Comparison of ENCODE assay signal across 22 cellular contexts in genomic region chr1:24202987-24203386, GRCh38. TPM values are rescaled to one million over a fixed set of nuclear protein-coding genes. Genes with fewer than 3 reads are reported as not detected.
A peak's percentile ranks its signal among the peaks of the same experiment; 100 is the strongest.
DNase-seq lines count a peak whose midpoint lies in the region; ATAC-seq, FAIRE-seq and TF ChIP-seq lines count a peak whose summit lies in the region.
"Had no signal": no experiment of that assay in that cellular context is flagged by ENCODE, and none has a peak within 500 bp of the region (broad histone marks: within the 10 kb centered on the region; RNA-seq: fewer than 3 reads in every experiment).

No MANE protein-coding gene starts in this region.

- H4K20me1 ChIP-seq in keratinocyte (ENCODE audit: control insufficient read depth, extremely low read depth, insufficient read depth, low read length) = no peaks in the 10 kb centered on the region

- no peak for TF ChIP-seq POLR2A in vagina (IDR thresholded peaks at IDR 0.05)
- no peak for TF ChIP-seq POLR2A in gastrocnemius medialis (IDR thresholded peaks at IDR 0.05)

- peak; percentile 13 for ATAC-seq in HG03108 (IDR thresholded peaks at IDR 0.05; ENCODE audit: unreplicated experiment)
- no peak for ATAC-seq in RWPE2 (ENCODE audit: low read depth)
- no peak for ATAC-seq in HG02852 (IDR thresholded peaks at IDR 0.05; ENCODE audit: unreplicated experiment)
- ATAC-seq in gastrocnemius medialis = no peak
- ATAC-seq: CD8-positive, alpha-beta T cell; left lobe of liver had no signal

- no peak overlapping the region for H3K4me3 ChIP-seq in RWPE2 (ENCODE audit: severe bottlenecking)
- no peak overlapping the region for H3K4me3 ChIP-seq in keratinocyte (ENCODE audit: control insufficient read depth in 2 of 3, extremely low read depth in 1 of 3, insufficient read depth in 2 of 3, low read depth in 1 of 3, low read length in 3 of 3)
- H3K4me3 ChIP-seq in vagina = no peak overlapping the region
- no peak overlapping the region for H3K4me3 ChIP-seq in tibial artery
- no peak overlapping the region for H3K4me3 ChIP-seq in gastrocnemius medialis
- H3K4me3 ChIP-seq: coronary artery, GM23248, SJSA1 had no signal

- H3K36me3 ChIP-seq in RWPE2 (ENCODE audit: low read depth) = no peaks in the 10 kb centered on the region
- H3K36me3 ChIP-seq in keratinocyte (ENCODE audit: control insufficient read depth in 2 of 2, extremely low read depth in 1 of 2, insufficient read depth in 2 of 2, low read length in 2 of 2) = no peaks in the 10 kb centered on the region
- no peaks in the 10 kb centered on the region for H3K36me3 ChIP-seq in vagina
- H3K36me3 ChIP-seq in tibial artery = no peaks in the 10 kb centered on the region
- H3K36me3 ChIP-seq in gastrocnemius medialis = no peaks in the 10 kb centered on the region
- H3K36me3 ChIP-seq: SJSA1 had no signal

- in situ Hi-C loops in gastrocnemius medialis (cut with MboI; ENCODE audit: low sequenced_read_pairs in 4 of 4) = loop anchor here (5.0 to 25.0 kb wide), 4 partner anchors 189 to 434 kb away; partner anchors contain the start of gene SRRM1 (in 1 of the 4)

- H3K27me3 ChIP-seq in RWPE2 (ENCODE audit: insufficient read depth, poor library complexity, severe bottlenecking) = no peaks in the 10 kb centered on the region
- H3K27me3 ChIP-seq in keratinocyte (ENCODE audit: control insufficient read depth, extremely low read depth, insufficient read depth, low read length) = peaks cover 3% of the 10 kb centered on the region
- no peaks in the 10 kb centered on the region for H3K27me3 ChIP-seq in vagina
- H3K27me3 ChIP-seq in tibial artery = peaks cover 0 to 43% of the 10 kb centered on the region in 2 donors
- H3K27me3 ChIP-seq in gastrocnemius medialis = peaks cover 4 to 8% (median 8%) of the 10 kb centered on the region in 3 donors
- H3K27me3 ChIP-seq: SJSA1 had no signal

- peaks cover 2% of the 10 kb centered on the region for H3K9me1 ChIP-seq in keratinocyte (ENCODE audit: control insufficient read depth, extremely low read depth, insufficient read depth, low read length)

- peak overlapping the region; percentile 63 for H3K9ac ChIP-seq in keratinocyte (ENCODE audit: control insufficient read depth, extremely low read depth, insufficient read depth, low read length)

- no peak overlapping the region for H2AFZ ChIP-seq in keratinocyte (ENCODE audit: control insufficient read depth, low read length)

- no peaks in the 10 kb centered on the region for H3K79me2 ChIP-seq in keratinocyte (ENCODE audit: control insufficient read depth, insufficient read depth, low read length)

- H3K27ac ChIP-seq in RWPE2 (ENCODE audit: poor library complexity, severe bottlenecking) = peak overlapping the region; percentile 48
- peak overlapping the region; percentile 27 for H3K27ac ChIP-seq in keratinocyte (ENCODE audit: control insufficient read depth, insufficient read depth, low read length)
- H3K27ac ChIP-seq in vagina = peak overlapping the region; percentile 31
- no peak overlapping the region for H3K27ac ChIP-seq in tibial artery
- H3K27ac ChIP-seq in gastrocnemius medialis = no peak overlapping the region
- H3K27ac ChIP-seq: coronary artery, GM23248, SJSA1 had no signal

- no peak for TF ChIP-seq CTCF in RWPE2 (IDR thresholded peaks at IDR 0.05; ENCODE audit: poor library complexity, severe bottlenecking)
- TF ChIP-seq CTCF in keratinocyte (optimal IDR thresholded peaks at IDR 0.05 in 1 of 3, IDR thresholded peaks at IDR 0.05 in 1 of 3, conservative IDR thresholded peaks at IDR 0.05 in 1 of 3; ENCODE audit: extremely low read depth in 1 of 3, insufficient read depth in 2 of 3, low read length in 3 of 3) = no peak
- no peak for TF ChIP-seq CTCF in vagina (IDR thresholded peaks at IDR 0.05)
- no peak for TF ChIP-seq CTCF in tibial artery (IDR thresholded peaks at IDR 0.05)
- no peak for TF ChIP-seq CTCF in gastrocnemius medialis (IDR thresholded peaks at IDR 0.05 in 4 of 5, conservative IDR thresholded peaks at IDR 0.05 in 1 of 5)

- peak overlapping the region; percentile 67 for H3K4me2 ChIP-seq in keratinocyte (ENCODE audit: control insufficient read depth, extremely low read depth, insufficient read depth, low read depth, low read length)

- dilution Hi-C loops in keratinocyte (cut with MboI; ENCODE audit: extremely low pct_ligation_motif_present, low sequenced_read_pairs) = no loop called here

- no peak for FAIRE-seq in keratinocyte (lab: Jason Lieb, UNC)

- DNase-seq in RWPE2 (ENCODE audit: low spot score) = no peak
- no peak for DNase-seq in keratinocyte (ENCODE audit: low read depth, low spot score)
- DNase-seq in vagina (ENCODE audit: extremely low spot score in 2 of 2) = no peak
- no peak for DNase-seq in tibial artery
- no peak for DNase-seq in gastrocnemius medialis
- DNase-seq: activated naive CD4-positive, alpha-beta T cell treated with anti-CD3 and anti-CD28 coated beads for 36 hours; amniotic stem cell; DMS153; endodermal cell; GF-D8; glutamatergic neuron; GM23248; MV-4-11; NCI-H187; NCI-H2227 treated with DMSO at 0.1 percent for 48 hours; nephron progenitor cell had no signal

- intact Hi-C loops in vagina (cut with DNase I) = loop anchor here (5.0 kb wide), 1 partner anchor 189 kb away; no protein-coding TSS in a partner anchor
- intact Hi-C loops in tibial artery (cut with DNase I; ENCODE audit: low total_unique reads) = no loop called here
- intact Hi-C loops in gastrocnemius medialis (cut with DNase I; ENCODE audit: low total_unique reads) = loop anchor here (5.0 kb wide), 1 partner anchor 434 kb away; no protein-coding TSS in a partner anchor

- H3K4me1 ChIP-seq in RWPE2 (ENCODE audit: insufficient read depth, poor library complexity, severe bottlenecking) (peaks cover 15% of the 10 kb centered on the region), keratinocyte (ENCODE audit: control insufficient read depth, extremely low read depth, insufficient read depth, low read length) (peaks cover 36% of the 10 kb centered on the region), vagina (peaks cover 30% of the 10 kb centered on the region), tibial artery (peaks cover 0 to 11% (median 0%) of the 10 kb centered on the region in 4 donors), gastrocnemius medialis (peaks cover 0 to 3% of the 10 kb centered on the region in 2 donors)

- no peaks in the 10 kb centered on the region for H3K9me3 ChIP-seq in RWPE2 (ENCODE audit: severe bottlenecking)
- no peaks in the 10 kb centered on the region for H3K9me3 ChIP-seq in keratinocyte (ENCODE audit: control insufficient read depth, low read depth, low read length)
- no peaks in the 10 kb centered on the region for H3K9me3 ChIP-seq in vagina
- H3K9me3 ChIP-seq in tibial artery = no peaks in the 10 kb centered on the region
- no peaks in the 10 kb centered on the region for H3K9me3 ChIP-seq in gastrocnemius medialis
- H3K9me3 ChIP-seq: SJSA1 had no signal

RNA-seq across cellular contexts. Expression of gene IFNLR1, which starts 15.9 kb away (rescaled TPM):
- 2.8 to 3.9 TPM (median 3.4 TPM) in 3 replicates for polyA plus RNA-seq in keratinocyte
- polyA plus RNA-seq in keratinocyte (2011; ENCODE audit: low read depth) = 1.1 TPM
- polyA plus RNA-seq in keratinocyte (2011; cell fraction: cytosol; rRNA removed) = 2.0 and 2.5 TPM in 2 replicates
- 4.8 and 5.6 TPM in 2 replicates for polyA plus RNA-seq in keratinocyte (2011; cell fraction: nucleus; rRNA removed)
- polyA plus RNA-seq in keratinocyte (2012; ENCODE audit: low replicate concordance) = 2.3 and 2.9 TPM in 2 replicates
- 4.8 to 5.5 TPM (median 5.3 TPM) in 3 replicates for polyA minus RNA-seq in keratinocyte
- 4.2 TPM for polyA minus RNA-seq in keratinocyte (2011; cell fraction: cytosol; rRNA and poly(A)+ RNA removed)
- polyA minus RNA-seq in keratinocyte (2011; cell fraction: nucleus; rRNA and poly(A)+ RNA removed) = 3.6 and 4.3 TPM in 2 replicates
- total RNA-seq in vagina (1.7 TPM), gastrocnemius medialis (1 to 10 TPM; 2.0 to 7.4 (median 5.0) TPM)
- total RNA-seq: GM23248, SJSA1 had no signal
- polyA plus RNA-seq: GM23248 had no signal

Comparison
In these comparisons a context has a peak if more than half of its experiments do, and no peak if none do; other contexts are left out.
1. H3K27ac ChIP-seq: peak in RWPE2 (single experiment), keratinocyte (single experiment) and vagina (single experiment); none in tibial artery (0 of 2) and gastrocnemius medialis (0 of 4).